19 cellular contexts compared by ENCODE assay signal in the genomic region with DNA sequence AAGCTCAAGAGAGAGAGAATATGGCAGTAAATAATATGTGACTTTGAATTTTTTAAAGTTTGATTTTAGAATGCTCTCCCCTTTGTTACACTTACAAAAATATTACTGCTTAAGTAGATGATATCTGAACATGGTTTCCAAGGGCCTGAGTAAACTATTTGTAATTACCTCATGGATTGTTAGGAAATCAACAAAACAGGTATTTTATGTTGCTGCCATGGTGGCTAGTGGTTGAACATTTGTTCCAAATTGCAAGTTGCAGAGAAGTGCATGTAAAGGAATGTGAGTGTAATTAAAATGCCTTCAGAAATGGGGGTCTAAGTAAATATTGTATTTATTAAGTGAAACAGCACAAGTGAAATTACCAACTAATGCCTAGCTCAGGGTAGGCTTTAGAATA.
"Had no signal": no experiment of that assay in that cellular context is flagged by ENCODE, and none has a peak within 500 bp of the region (broad histone marks: within the 10 kb centered on the region; RNA-seq: fewer than 3 reads in every experiment).

No MANE protein-coding gene starts in this region.

- H3K9me3 Mint-ChIP-seq: stimulated activated naive B cell treated with anti-CD40 and anti-IgM and Interleukin-4, amounts not matched to agents 10 μg/mL and 1 μg/mL and 100 μg/mL, for 72 hours had no signal

- H3K4me3 ChIP-seq: lower lobe of right lung, right atrium auricular region, SJCRH30, thyroid gland had no signal

- H3K9me3 ChIP-seq: lower lobe of right lung, right atrium auricular region, SJCRH30, thyroid gland had no signal

- DNase-seq: activated CD4-positive, alpha-beta T cell treated with anti-CD3 and anti-CD28 coated beads for 36 hours; activated CD4-positive, alpha-beta T cell treated with anti-CD3 and anti-CD28 coated beads, Interleukin-2, amount 50 U/mL, for 48 hours; activated naive CD4-positive, alpha-beta T cell; activated naive CD8-positive, alpha-beta T cell treated with anti-CD3 and anti-CD28 coated beads, Interleukin-2, amount 10 ng/mL, durations not matched to agents 7 days and 5 days; amygdala; effector memory CD4-positive, alpha-beta T cell; glutamatergic neuron; hypothalamus; islet precursor cell; left colon; lower lobe of right lung; occipital lobe; SJCRH30; stimulated activated CD4-positive, alpha-beta T cell treated with anti-CD3 and anti-CD28 coated beads, Interleukin-4, amount 100 ng/mL, for 24 hours; stimulated activated naive B cell treated with anti-CD40 and anti-IgM and Interleukin-4, amounts not matched to agents 10 μg/mL and 1 μg/mL and 100 μg/mL, for 72 hours; thyroid gland; WERI-Rb-1 had no signal

- H3K36me3 ChIP-seq: lower lobe of right lung, right atrium auricular region, thyroid gland, WERI-Rb-1 had no signal

- ATAC-seq: activated CD4-positive, alpha-beta T cell treated with anti-CD3 and anti-CD28 coated beads for 36 hours; lower lobe of right lung; stimulated activated naive B cell treated with anti-CD40 and anti-IgM and Interleukin-4, amounts not matched to agents 10 μg/mL and 1 μg/mL and 100 μg/mL, for 72 hours had no signal

- H3K27ac ChIP-seq: lower lobe of right lung, right atrium auricular region, SJCRH30, thyroid gland, WERI-Rb-1 had no signal

- H3K27me3 ChIP-seq: right atrium auricular region, SJCRH30, thyroid gland had no signal

- H3K27me3 Mint-ChIP-seq: activated CD4-positive, alpha-beta T cell treated with anti-CD3 and anti-CD28 coated beads for 36 hours; activated naive CD8-positive, alpha-beta T cell treated with anti-CD3 and anti-CD28 coated beads, Interleukin-2, amount 10 ng/mL, durations not matched to agents 7 days and 5 days; progenitor cell of endocrine pancreas; stimulated activated naive B cell treated with anti-CD40 and anti-IgM and Interleukin-4, amounts not matched to agents 10 μg/mL and 1 μg/mL and 100 μg/mL, for 72 hours had no signal

- H3K27ac Mint-ChIP-seq: activated CD4-positive, alpha-beta T cell treated with anti-CD3 and anti-CD28 coated beads for 36 hours; activated naive CD8-positive, alpha-beta T cell treated with anti-CD3 and anti-CD28 coated beads, Interleukin-2, amount 10 ng/mL, durations not matched to agents 7 days and 5 days; progenitor cell of endocrine pancreas; stimulated activated naive B cell treated with anti-CD40 and anti-IgM and Interleukin-4, amounts not matched to agents 10 μg/mL and 1 μg/mL and 100 μg/mL, for 72 hours had no signal

- H3K4me3 Mint-ChIP-seq: activated CD4-positive, alpha-beta T cell treated with anti-CD3 and anti-CD28 coated beads for 36 hours; activated naive CD8-positive, alpha-beta T cell treated with anti-CD3 and anti-CD28 coated beads, Interleukin-2, amount 10 ng/mL, durations not matched to agents 7 days and 5 days; stimulated activated naive B cell treated with anti-CD40 and anti-IgM and Interleukin-4, amounts not matched to agents 10 μg/mL and 1 μg/mL and 100 μg/mL, for 72 hours had no signal
